Comparison of ENCODE assay signal across 18 cellular contexts in the genomic region with DNA sequence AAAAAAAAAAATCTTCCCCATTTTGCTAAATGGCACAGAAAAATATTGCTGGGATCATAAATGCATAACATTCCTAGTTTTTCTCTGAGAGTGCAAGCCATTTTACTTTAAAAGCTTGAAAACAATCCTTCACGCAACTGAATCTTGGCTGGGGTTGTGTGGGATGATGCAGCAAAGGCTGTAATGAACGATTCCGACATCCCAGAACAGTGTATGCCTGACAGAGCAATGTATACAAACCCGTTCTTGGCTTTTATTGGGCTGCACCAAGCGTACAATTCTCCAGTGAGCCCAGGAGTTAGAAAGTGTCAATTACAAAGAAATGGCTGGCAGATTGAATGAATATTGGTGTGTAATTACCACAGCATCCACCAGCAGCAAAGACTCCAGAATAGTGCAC.
"Had no signal": no experiment of that assay in that cellular context is flagged by ENCODE, and none has a peak within 500 bp of the region (broad histone marks: within the 10 kb centered on the region; RNA-seq: fewer than 3 reads in every experiment).

No MANE protein-coding gene starts in this region.

- H3K4me1 ChIP-seq: heart left ventricle, testis, tibial nerve, upper lobe of right lung, vagina had no signal

- H3K27me3 Mint-ChIP-seq: naive B cell; stimulated activated naive B cell treated with anti-CD40 and anti-IgM and Interleukin-4, amounts not matched to agents 10 μg/mL and 1 μg/mL and 100 μg/mL, for 72 hours; stimulated activated naive CD8-positive, alpha-beta T cell treated with anti-CD3 and anti-CD28 coated beads, Interleukin-15, amount 100 ng/mL, for 72 hours had no signal

- H3K4me3 ChIP-seq: heart left ventricle, sigmoid colon, skin epidermis, testis, tibial nerve, upper lobe of right lung, vagina had no signal

- H3K9me3 ChIP-seq: heart left ventricle, sigmoid colon, testis, tibial nerve, upper lobe of right lung, vagina had no signal

- H3K36me3 ChIP-seq: heart left ventricle, sigmoid colon, tibial nerve, upper lobe of right lung, vagina had no signal

- H3K4me3 Mint-ChIP-seq: naive B cell; neural crest cell; stimulated activated naive B cell treated with anti-CD40 and anti-IgM and Interleukin-4, amounts not matched to agents 10 μg/mL and 1 μg/mL and 100 μg/mL, for 72 hours; stimulated activated naive CD8-positive, alpha-beta T cell treated with anti-CD3 and anti-CD28 coated beads, Interleukin-15, amount 100 ng/mL, for 72 hours had no signal

- H3K9me3 Mint-ChIP-seq: stimulated activated naive B cell treated with anti-CD40 and anti-IgM and Interleukin-4, amounts not matched to agents 10 μg/mL and 1 μg/mL and 100 μg/mL, for 72 hours; stimulated activated naive CD8-positive, alpha-beta T cell treated with anti-CD3 and anti-CD28 coated beads, Interleukin-15, amount 100 ng/mL, for 72 hours had no signal

- H3K27ac Mint-ChIP-seq: naive B cell; stimulated activated naive B cell treated with anti-CD40 and anti-IgM and Interleukin-4, amounts not matched to agents 10 μg/mL and 1 μg/mL and 100 μg/mL, for 72 hours; stimulated activated naive CD8-positive, alpha-beta T cell treated with anti-CD3 and anti-CD28 coated beads, Interleukin-15, amount 100 ng/mL, for 72 hours had no signal

- H3K4me1 Mint-ChIP-seq: naive B cell; stimulated activated naive B cell treated with anti-CD40 and anti-IgM and Interleukin-4, amounts not matched to agents 10 μg/mL and 1 μg/mL and 100 μg/mL, for 72 hours; stimulated activated naive CD8-positive, alpha-beta T cell treated with anti-CD3 and anti-CD28 coated beads, Interleukin-15, amount 100 ng/mL, for 72 hours had no signal

- H3K27me3 ChIP-seq: heart left ventricle, sigmoid colon, testis, tibial nerve, upper lobe of right lung, vagina had no signal

- H3K27ac ChIP-seq: heart left ventricle, sigmoid colon, skin epidermis, testis, tibial nerve, upper lobe of right lung, vagina had no signal

- H3K36me3 Mint-ChIP-seq: naive B cell; stimulated activated naive B cell treated with anti-CD40 and anti-IgM and Interleukin-4, amounts not matched to agents 10 μg/mL and 1 μg/mL and 100 μg/mL, for 72 hours had no signal

- DNase-seq: dermis blood vessel endothelial cell; heart left ventricle; hippocampal formation; left colon; mesendoderm; naive B cell; posterior cingulate gyrus; sigmoid colon; stimulated activated CD4-positive, alpha-beta T cell treated with anti-CD3 and anti-CD28 coated beads, Interleukin-2, amount 100 ng/mL, for 24 hours; stimulated activated CD4-positive, alpha-beta T cell treated with anti-CD3 and anti-CD28 coated beads, Interleukin-4, amount 100 ng/mL, for 4 hours; stimulated activated naive B cell treated with anti-CD40 and anti-IgM and Interleukin-4, amounts not matched to agents 10 μg/mL and 1 μg/mL and 100 μg/mL, for 72 hours; stimulated activated naive CD8-positive, alpha-beta T cell treated with anti-CD3 and anti-CD28 coated beads, Interleukin-15, amount 100 ng/mL, for 72 hours; testis; upper lobe of right lung had no signal
